13 cellular contexts compared by ENCODE assay signal in the genomic region with DNA sequence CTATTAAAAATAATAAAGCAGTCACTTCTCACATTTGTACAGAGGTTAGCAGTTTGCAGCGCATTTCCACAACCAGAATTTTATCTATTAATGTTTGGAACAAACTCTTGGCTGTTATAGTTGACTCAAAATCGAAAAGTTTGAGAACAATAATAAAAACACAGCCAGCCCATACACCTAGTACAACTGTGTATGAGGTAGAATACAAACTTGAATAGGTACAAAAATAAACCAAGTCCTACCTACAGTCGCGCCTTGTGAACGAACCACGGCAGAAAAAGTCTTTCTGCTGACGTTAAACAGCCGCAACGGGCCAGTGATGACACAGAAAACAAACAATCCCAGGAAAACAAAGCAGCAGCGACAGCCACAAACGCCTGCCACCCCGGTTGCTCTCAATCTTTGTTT. TPM values are rescaled to one million over a fixed set of nuclear protein-coding genes. Genes with fewer than 3 reads are reported as not detected.
DNase-seq lines count a peak whose midpoint lies in the region; ATAC-seq and TF ChIP-seq lines count a peak whose summit lies in the region.
"Had no signal": no experiment of that assay in that cellular context is flagged by ENCODE, and none has a peak within 500 bp of the region (broad histone marks: within the 10 kb centered on the region; RNA-seq: fewer than 3 reads in every experiment).

No MANE protein-coding gene starts in this region.

- H3K4me3 ChIP-seq in Panc1 (ENCODE audit: low read depth in 2 of 2, low read length in 2 of 2): peak overlapping the region; percentile 16 to 42
- H3K4me3 ChIP-seq in endodermal cell (ENCODE audit: low read length): peak overlapping the region; percentile 5
- H3K4me3 ChIP-seq: tibial artery had no signal

- CTCF ChIA-PET in Panc1 (lab: Charles Lee): no interaction called here

- peak; percentile 5 for DNase-seq in NCI-H2227 (lab: John Stamatoyannopoulos, UW; ENCODE audit: unreplicated experiment)
- no peak for DNase-seq in NCI-H2227 treated with DMSO at 0.1 percent for 48 hours (lab: John Stamatoyannopoulos, UW)
- no peak for DNase-seq in Panc1 (ENCODE audit: low read depth, low spot score)
- peak; percentile 60 for DNase-seq in endodermal cell
- DNase-seq in natural killer cell treated with Interleukin-12 subunit alpha and Interleukin-12 subunit beta and Interleukin-15 and Interleukin-18, amount 100 ng/mL, for 72 hours (ENCODE audit: low spot score): no peak
- no peak for DNase-seq in activated naive CD4-positive, alpha-beta T cell treated with anti-CD3 and anti-CD28 coated beads, Interleukin-2, amount 50 U/mL, for 16 hours
- no peak for DNase-seq in OCI-M2 (lab: John Stamatoyannopoulos, UW; ENCODE audit: unreplicated experiment)
- DNase-seq: amygdala, NCI-H1105, NCI-H748 treated with DMSO at 0.1 percent for 48 hours had no signal

- H3K27ac Mint-ChIP-seq in endodermal cell: no peak overlapping the region
- no peak overlapping the region for H3K27ac Mint-ChIP-seq in natural killer cell treated with Interleukin-12 subunit alpha and Interleukin-12 subunit beta and Interleukin-15 and Interleukin-18, amount 100 ng/mL, for 72 hours

- H3K4me3 Mint-ChIP-seq in endodermal cell: peak overlapping the region; percentile 47
- H3K4me3 Mint-ChIP-seq in natural killer cell treated with Interleukin-12 subunit alpha and Interleukin-12 subunit beta and Interleukin-15 and Interleukin-18, amount 100 ng/mL, for 72 hours: peak overlapping the region; percentile 47

- H3K36me3 ChIP-seq in Panc1 (ENCODE audit: control insufficient read depth, insufficient read depth, low read length) (no peaks in the 10 kb centered on the region), endodermal cell (ENCODE audit: control insufficient read depth, insufficient read depth, low read length) (no peaks in the 10 kb centered on the region)
- H3K36me3 ChIP-seq: tibial artery had no signal

- intact Hi-C loops in Panc1 (cut with micrococcal nuclease; ENCODE audit: unreplicated experiment): loop anchor here (5.0 kb wide), 1 partner anchor 34 kb away; no protein-coding TSS in a partner anchor

- ATAC-seq in Panc1 (no peak), GM18502 (IDR thresholded peaks at IDR 0.05; ENCODE audit: poor library complexity, unreplicated experiment) (no peak)
- ATAC-seq in natural killer cell treated with Interleukin-12 subunit alpha and Interleukin-12 subunit beta and Interleukin-15 and Interleukin-18, amount 100 ng/mL, for 72 hours: no peak

- H3K27ac ChIP-seq in Panc1 (ENCODE audit: low read length): peak overlapping the region; percentile 73
- no peak overlapping the region for H3K27ac ChIP-seq in endodermal cell (ENCODE audit: low read depth, low read length)
- H3K27ac ChIP-seq: tibial artery had no signal

- H3K9me3 Mint-ChIP-seq in endodermal cell: peaks cover 2% of the 10 kb centered on the region
- H3K9me3 Mint-ChIP-seq in natural killer cell treated with Interleukin-12 subunit alpha and Interleukin-12 subunit beta and Interleukin-15 and Interleukin-18, amount 100 ng/mL, for 72 hours: no peaks in the 10 kb centered on the region

- WGBS in endodermal cell (ENCODE audit: insufficient coverage in 1 of 2, insufficient read length in 1 of 2), 2 experiments: 2 to 8% methylated on average over 9 to 12 of the region's 12 CpGs

- H3K9ac ChIP-seq in endodermal cell (ENCODE audit: extremely low read depth, low read length, poor library complexity, severe bottlenecking): no peak overlapping the region

- BruUV-seq in Panc1 (replicated peaks; lab: Mats Ljungman, UMichigan): no TSS peak

- H3K27me3 Mint-ChIP-seq in endodermal cell (ENCODE audit: insufficient read depth): peaks cover 94% of the 10 kb centered on the region
- peaks cover 45 to 67% of the 10 kb centered on the region in 2 donors for H3K27me3 Mint-ChIP-seq in natural killer cell treated with Interleukin-12 subunit alpha and Interleukin-12 subunit beta and Interleukin-15 and Interleukin-18, amount 100 ng/mL, for 72 hours

- in situ Hi-C loops in Panc1 (cut with HindIII; ENCODE audit: low pct_unique_long_range_greater_than_20kb, low sequenced_read_pairs): no loop called here

- H3K27me3 ChIP-seq in Panc1 (ENCODE audit: control insufficient read depth, insufficient read depth, low read length) (no peaks in the 10 kb centered on the region), endodermal cell (ENCODE audit: control insufficient read depth, insufficient read depth, low read length, poor library complexity, severe bottlenecking) (peaks cover 100% of the 10 kb centered on the region)

- no peaks in the 10 kb centered on the region for H3K36me3 Mint-ChIP-seq in endodermal cell (ENCODE audit: low read depth)
- H3K36me3 Mint-ChIP-seq in natural killer cell treated with Interleukin-12 subunit alpha and Interleukin-12 subunit beta and Interleukin-15 and Interleukin-18, amount 100 ng/mL, for 72 hours: peaks cover 6% of the 10 kb centered on the region

- TF ChIP-seq CTCF in Panc1 (IDR thresholded peaks at IDR 0.05) (no peak), endodermal cell (conservative IDR thresholded peaks at IDR 0.05) (no peak)

- H3K4me1 Mint-ChIP-seq in endodermal cell: peaks cover 27% of the 10 kb centered on the region
- H3K4me1 Mint-ChIP-seq in natural killer cell treated with Interleukin-12 subunit alpha and Interleukin-12 subunit beta and Interleukin-15 and Interleukin-18, amount 100 ng/mL, for 72 hours (ENCODE audit: low read depth in 2 of 2): peaks cover 14 to 20% of the 10 kb centered on the region in 2 donors

- POLR2A ChIA-PET in Panc1 (lab: Charles Lee): no interaction called here

- H3K4me1 ChIP-seq in Panc1 (ENCODE audit: control insufficient read depth, insufficient read depth, low read length): peaks cover 38% of the 10 kb centered on the region
- peaks cover 8% of the 10 kb centered on the region for H3K4me1 ChIP-seq in endodermal cell (ENCODE audit: control insufficient read depth, insufficient read depth, low read length)

- H3K9me3 ChIP-seq in Panc1 (ENCODE audit: control insufficient read depth, insufficient read depth, low read depth, low read length) (no peaks in the 10 kb centered on the region), endodermal cell (ENCODE audit: control insufficient read depth, low read length) (no peaks in the 10 kb centered on the region)
- H3K9me3 ChIP-seq: tibial artery had no signal

RNA-seq across cellular contexts. Expression of a gene that starts 3.2 kb away (rescaled TPM):
- 12.7 TPM for total RNA-seq in Panc1 (2021; ENCODE audit: unreplicated experiment)
- polyA plus RNA-seq in Panc1 (2012; ENCODE audit: insufficient read length): 12.0 TPM
- total RNA-seq in endodermal cell: under 1 TPM; 0.11 to 0.24 TPM
- 0.21 TPM for polyA plus RNA-seq in endodermal cell (2013, experiment 1 of 2)
- polyA plus RNA-seq in endodermal cell (2013, experiment 2 of 2): 0.12 TPM
- not detected for total RNA-seq in natural killer cell treated with Interleukin-12 subunit alpha and Interleukin-12 subunit beta and Interleukin-15 and Interleukin-18, amount 100 ng/mL, for 72 hours
- total RNA-seq: skeletal muscle tissue had no signal

RNA-seq across cellular contexts. Expression of a gene that starts 3.3 kb away (rescaled TPM):
- total RNA-seq in Panc1 (2021; ENCODE audit: unreplicated experiment): 11.4 TPM
- 5.2 TPM for polyA plus RNA-seq in Panc1 (2012; ENCODE audit: insufficient read length)
- under 1 TPM; 0.24 to 0.40 TPM for total RNA-seq in endodermal cell
- 0.07 TPM for polyA plus RNA-seq in endodermal cell (2013, experiment 1 of 2)
- not detected for polyA plus RNA-seq in endodermal cell (2013, experiment 2 of 2)
- not detected for total RNA-seq in natural killer cell treated with Interleukin-12 subunit alpha and Interleukin-12 subunit beta and Interleukin-15 and Interleukin-18, amount 100 ng/mL, for 72 hours
- total RNA-seq: skeletal muscle tissue had no signal

Comparison
In these comparisons a context has a peak if more than half of its experiments do, and no peak if none do; other contexts are left out.
1. DNase-seq: peak in NCI-H2227 (single experiment) and endodermal cell (single experiment); none in NCI-H2227 treated with DMSO at 0.1 percent for 48 hours (single experiment), Panc1 (single experiment), natural killer cell treated with Interleukin-12 subunit alpha and Interleukin-12 subunit beta and Interleukin-15 and Interleukin-18, amount 100 ng/mL, for 72 hours (single experiment), activated naive CD4-positive, alpha-beta T cell treated with anti-CD3 and anti-CD28 coated beads, Interleukin-2, amount 50 U/mL, for 16 hours (single experiment) and OCI-M2 (single experiment).
2. RNA of a gene that starts 3.2 kb away (total RNA-seq): 12.7 TPM in Panc1 (single experiment); 0.11 to 0.24 TPM in endodermal cell and not detected in natural killer cell treated with Interleukin-12 subunit alpha and Interleukin-12 subunit beta and Interleukin-15 and Interleukin-18, amount 100 ng/mL, for 72 hours; every median in the first group is over 10 times any median in the second.